1 cellular context compared by ENCODE assay signal in genomic region chr20:63284981-63285524, GRCh38.
TF ChIP-seq lines count a peak whose summit lies in the region.

No MANE protein-coding gene starts in this region.

TF ChIP-seq in SK-N-SH, 30 proteins besides CTCF, POLR2A, EP300 and RAD21:
- TF ChIP-seq GATA2 (CRISPR knock-in tag; IDR thresholded peaks at IDR 0.05) = no peak
